In genomic region chr11:86916330-86916729, GRCh38 we compare ENCODE assay signal across 8 cellular contexts. TPM values are rescaled to one million over a fixed set of nuclear protein-coding genes. Genes with fewer than 3 reads are reported as not detected.
DNase-seq lines count a peak whose midpoint lies in the region; ATAC-seq and TF ChIP-seq lines count a peak whose summit lies in the region.

No MANE protein-coding gene starts in this region.

- ATAC-seq in upper lobe of left lung (ENCODE audit: low FRiP score in 2 of 2) (peak in 1 of 2 donors; percentile 70), HG03520 (IDR thresholded peaks at IDR 0.05; ENCODE audit: unreplicated experiment) (no peak)

- peaks cover 14% of the 10 kb centered on the region for H3K4me1 ChIP-seq in mammary epithelial cell (ENCODE audit: insufficient read depth, low read length)
- peaks cover 7 to 17% (median 9%) of the 10 kb centered on the region in 4 donors for H3K4me1 ChIP-seq in upper lobe of left lung

- no peaks in the 10 kb centered on the region for H4K20me1 ChIP-seq in mammary epithelial cell (ENCODE audit: insufficient read depth, low read length)

- peak overlapping the region; percentile 38 for H3K4me2 ChIP-seq in mammary epithelial cell (ENCODE audit: insufficient read depth, low read depth, low read length)

- BruUV-seq in mammary epithelial cell (replicated peaks; lab: Mats Ljungman, UMichigan), result no TSS peak

- H3K36me3 ChIP-seq in mammary epithelial cell (ENCODE audit: insufficient read depth, low read length) (no peaks in the 10 kb centered on the region), upper lobe of left lung (no peaks in the 10 kb centered on the region), H7 (replicated peaks; ENCODE audit: control insufficient read depth, insufficient read depth, low read length) (no peaks in the 10 kb centered on the region)

- in situ Hi-C loops in mammary epithelial cell (cut with MboI; ENCODE audit: low sequenced_read_pairs in 2 of 2), result loop anchor here in 1 of 2 donors (5.0 kb wide), 1 partner anchor 49 kb away; no protein-coding TSS in a partner anchor

- intact Hi-C loops in mammary epithelial cell (cut with micrococcal nuclease), result loop anchor here (5.0 kb wide), 1 partner anchor 99 kb away; no protein-coding TSS in a partner anchor

- peak overlapping the region; percentile 73 for H3K27ac ChIP-seq in mammary epithelial cell (ENCODE audit: insufficient read depth, low read depth, low read length)
- peak overlapping the region; percentile 64 for H3K27ac ChIP-seq in layer of hippocampus (ENCODE audit: low read depth, low read length)
- H3K27ac ChIP-seq in upper lobe of left lung, result peak overlapping the region; percentile 60 to 70 (median 65)

- no peak for TF ChIP-seq EP300 in upper lobe of left lung (IDR thresholded peaks at IDR 0.05)

- no peak overlapping the region for H3K9ac ChIP-seq in mammary epithelial cell (ENCODE audit: insufficient read depth, low read length)

- TF ChIP-seq CTCF in mammary epithelial cell (conservative IDR thresholded peaks at IDR 0.05 in 1 of 2, IDR thresholded peaks at IDR 0.05 in 1 of 2; ENCODE audit: extremely low read depth in 1 of 2, insufficient read depth in 1 of 2, low read depth in 1 of 2, low read length in 2 of 2) (no peak), upper lobe of left lung (IDR thresholded peaks at IDR 0.05) (no peak)

- peak overlapping the region; percentile 72 for H2AFZ ChIP-seq in mammary epithelial cell (ENCODE audit: low read depth, low read length)

- peak; percentile 48 for DNase-seq in DMS53 (lab: John Stamatoyannopoulos, UW)
- DNase-seq in DMS53 treated with DMSO at 0.1 percent for 48 hours (lab: John Stamatoyannopoulos, UW; ENCODE audit: unreplicated experiment), result no peak
- DNase-seq in mammary epithelial cell, result peak; percentile 69
- no peak for DNase-seq in upper lobe of left lung
- no peak for DNase-seq in H7
- DNase-seq in NCI-H345 (lab: John Stamatoyannopoulos, UW), result no peak

- CTCF ChIA-PET in mammary epithelial cell (lab: Charles Lee; ENCODE audit: low non-redundant PET), result no interaction called here

- TF ChIP-seq POLR2A in upper lobe of left lung (IDR thresholded peaks at IDR 0.05), result no peak

- dilution Hi-C loops in mammary epithelial cell (cut with HindIII; ENCODE audit: low sequenced_read_pairs), result no loop called here

- H3K4me3 ChIP-seq in mammary epithelial cell (replicated peaks in 1 of 3; ENCODE audit: insufficient read depth in 1 of 3, low read depth in 2 of 3, low read length in 3 of 3) (no peak overlapping the region), upper lobe of left lung (no peak overlapping the region), H7 (ENCODE audit: insufficient read depth, low read depth, low read length) (no peak overlapping the region)

- H3K9me3 ChIP-seq in mammary epithelial cell (replicated peaks; ENCODE audit: insufficient read depth, low read length), result peaks cover 3% of the 10 kb centered on the region
- no peaks in the 10 kb centered on the region for H3K9me3 ChIP-seq in upper lobe of left lung

- no peaks in the 10 kb centered on the region for H3K79me2 ChIP-seq in mammary epithelial cell (ENCODE audit: insufficient read depth, low read length)

- WGBS in mammary epithelial cell (ENCODE audit: low coverage, missing lambda C conversion rate), result 0% methylated on average over 1 of the region's 1 CpG
- 7 to 8% methylated on average over 1 of the region's 1 CpG for WGBS in upper lobe of left lung, 2 donors

- no peaks in the 10 kb centered on the region for H3K27me3 ChIP-seq in mammary epithelial cell (ENCODE audit: insufficient read depth, low read length)
- H3K27me3 ChIP-seq in layer of hippocampus (ENCODE audit: control insufficient read depth, insufficient read depth, low read length), result no peaks in the 10 kb centered on the region
- H3K27me3 ChIP-seq in upper lobe of left lung, result no peaks in the 10 kb centered on the region
- H3K27me3 ChIP-seq in H7 (ENCODE audit: control insufficient read depth, insufficient read depth, low read length), result no peaks in the 10 kb centered on the region

RNA-seq across cellular contexts. Expression of gene FZD4, which starts 38.9 kb away (rescaled TPM):
- total RNA-seq in mammary epithelial cell (1 to 10 TPM in 1 of 2 donors, under 1 TPM in 1; 0.96 to 1.3 TPM), upper lobe of left lung (10 to 100 TPM; 24.1 to 69.2 (median 38.2) TPM)
- 0.51 TPM for polyA plus RNA-seq in mammary epithelial cell
- 2.2 TPM for polyA minus RNA-seq in mammary epithelial cell
- 4.1 and 4.3 TPM in 2 replicates for total RNA-seq in H7 (2014; rRNA removed; shearing (Covaris generic))

Comparison
In these comparisons a context has a peak if more than half of its experiments do, and no peak if none do; other contexts are left out.
1. DNase-seq: peak in DMS53 (single experiment) and mammary epithelial cell (single experiment); none in DMS53 treated with DMSO at 0.1 percent for 48 hours (single experiment), upper lobe of left lung (0 of 2), H7 (single experiment) and NCI-H345 (single experiment).
2. Peak in every context shown above with its lines, with median percentiles within 50 percentile points of each other: H3K27ac ChIP-seq.